In genomic region chr17:68101075-68101991, GRCh38 we compare ENCODE assay signal across 1 cellular context.
TF ChIP-seq lines count a peak whose summit lies in the region.

No MANE protein-coding gene starts in this region.

TF ChIP-seq in H1, 55 proteins besides CTCF, POLR2A, EP300 and RAD21 (continued from another document):
- TF ChIP-seq E2F6 (IDR thresholded peaks at IDR 0.05) (peak; percentile 96), CBX8 (IDR thresholded peaks at IDR 0.05; ENCODE audit: borderline replicate concordance, low read depth, low read length) (no peak), CTBP2 (IDR thresholded peaks at IDR 0.05; ENCODE audit: borderline replicate concordance, insufficient read depth, insufficient read length, low read length) (no peak), PHF8 (conservative IDR thresholded peaks at IDR 0.05; ENCODE audit: low read depth, low read length) (0 out of 2 replicates have a peak, but pooled peaks have one; percentile 46), SIRT6 (IDR thresholded peaks at IDR 0.05; ENCODE audit: low read length) (no peak), RNF2 (IDR thresholded peaks at IDR 0.05; ENCODE audit: borderline replicate concordance, low read depth, low read length, missing control alignments, poor library complexity, severe bottlenecking) (peak; percentile 29), FOSL1 (IDR thresholded peaks at IDR 0.05; ENCODE audit: insufficient read depth, low read depth, low read length) (no peak), HDAC6 (IDR thresholded peaks at IDR 0.05; ENCODE audit: low read depth, low read length) (no peak), HDAC2 (IDR thresholded peaks at IDR 0.05; ENCODE audit: borderline replicate concordance in 1 of 2, low read depth in 2 of 2, low read length in 2 of 2) (peak in 1 of 2 experiments; percentile 68; a peak in 2 of 4 replicates), TAF1 (IDR thresholded peaks at IDR 0.05; ENCODE audit: low read depth, low read length) (peak; percentile 74), CEBPB (IDR thresholded peaks at IDR 0.05; ENCODE audit: low read depth, low read length) (no peak), USF2 (IDR thresholded peaks at IDR 0.05; ENCODE audit: low read length) (peak; percentile 71), YY1 (IDR thresholded peaks at IDR 0.05; ENCODE audit: low read depth, low read length) (peak; percentile 86), TBP (IDR thresholded peaks at IDR 0.05; ENCODE audit: low read depth, low read length) (peak; percentile 45), EZH2 (IDR thresholded peaks at IDR 0.05; ENCODE audit: low read depth, low read length, severe bottlenecking) (no peak), RXRA (IDR thresholded peaks at IDR 0.05; ENCODE audit: insufficient read depth, low read depth, low read length) (no peak), CREB1 (IDR thresholded peaks at IDR 0.05) (peak; percentile 66), MAX (IDR thresholded peaks at IDR 0.05) (peak; percentile 94), JUND (IDR thresholded peaks at IDR 0.05; ENCODE audit: low read length) (no peak)
TF ChIP-seq in H1: peak in this region for 16.
